In the genomic region with DNA sequence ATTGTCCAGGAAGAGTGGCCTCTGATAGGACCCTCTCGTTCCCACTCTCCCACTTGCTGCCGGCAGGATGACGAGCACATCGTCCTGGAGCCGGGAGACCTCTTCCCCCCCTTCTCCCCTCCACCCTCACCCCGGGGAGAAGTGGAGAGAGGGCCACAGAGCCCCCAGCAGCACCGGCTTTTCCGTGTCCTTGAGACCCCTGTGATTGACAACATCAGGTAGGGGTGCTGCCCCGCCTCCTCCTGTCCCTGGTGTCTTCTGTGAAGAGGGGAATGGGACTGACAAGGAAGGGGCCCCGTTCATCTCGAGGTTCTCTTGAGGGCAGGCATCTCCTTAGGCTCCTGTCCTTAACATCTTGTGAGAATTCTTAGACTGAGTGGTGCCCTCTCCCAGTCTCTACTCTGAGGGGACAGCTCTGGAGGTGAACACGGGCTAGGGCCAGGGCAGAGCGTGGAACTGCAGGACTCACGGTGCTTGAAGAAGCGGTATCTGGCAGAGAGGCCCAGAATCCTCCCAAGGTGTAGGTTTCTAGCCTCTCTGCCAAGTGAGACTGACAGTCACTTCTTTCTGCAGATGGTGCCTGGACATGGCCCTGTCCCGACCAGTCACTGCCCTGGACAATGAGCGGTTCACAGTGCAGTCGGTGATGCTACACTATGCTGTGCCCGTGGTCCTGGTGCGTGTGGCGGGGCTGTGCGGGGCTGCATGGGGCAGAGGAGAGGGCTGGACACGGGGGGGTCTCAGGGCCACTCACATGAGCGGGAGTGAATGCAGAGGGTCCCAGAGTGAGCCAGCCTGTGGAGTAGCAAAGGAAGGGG, we compare ENCODE assay signal across 22 cellular contexts. TPM values are rescaled to one million over a fixed set of nuclear protein-coding genes. Genes with fewer than 3 reads are reported as not detected.
A peak's percentile ranks its signal among the peaks of the same experiment; 100 is the strongest.
DNase-seq lines count a peak whose midpoint lies in the region; ATAC-seq lines count a peak whose summit lies in the region.
"Had no signal": no experiment of that assay in that cellular context is flagged by ENCODE, and none has a peak within 500 bp of the region (broad histone marks: within the 10 kb centered on the region; RNA-seq: fewer than 3 reads in every experiment).

No MANE protein-coding gene starts in this region.

- CTCF ChIA-PET in T-cell (lab: Charles Lee) = no interaction called here

- peaks cover 40% of the 10 kb centered on the region for H3K36me3 ChIP-seq in KOPT-K1 (ENCODE audit: insufficient read depth, low read length)
- H3K36me3 ChIP-seq: breast epithelium had no signal

- H3K27ac Mint-ChIP-seq in activated CD4-positive, alpha-beta T cell treated with anti-CD3 and anti-CD28 coated beads, Interleukin-2, amount 10 ng/mL, durations not matched to agents 24 days and 14 days = peak overlapping the region; percentile 48
- peak overlapping the region; percentile 96 to 97 for H3K27ac Mint-ChIP-seq in effector memory CD8-positive, alpha-beta T cell
- peak overlapping the region in 1 of 2 donors; percentile 99 for H3K27ac Mint-ChIP-seq in T-cell

- H3K27me3 Mint-ChIP-seq in activated CD4-positive, alpha-beta T cell treated with anti-CD3 and anti-CD28 coated beads, Interleukin-2, amount 10 ng/mL, durations not matched to agents 24 days and 14 days = no peaks in the 10 kb centered on the region
- no peaks in the 10 kb centered on the region for H3K27me3 Mint-ChIP-seq in effector memory CD8-positive, alpha-beta T cell
- H3K27me3 Mint-ChIP-seq in T-cell = no peaks in the 10 kb centered on the region

- in situ Hi-C loops in ACHN (cut with HindIII; ENCODE audit: low pct_ligation_motif_present, low pct_unique_long_range_greater_than_20kb, low sequenced_read_pairs) = no loop called here

- no peak overlapping the region for H3K4me3 Mint-ChIP-seq in activated CD4-positive, alpha-beta T cell treated with anti-CD3 and anti-CD28 coated beads, Interleukin-2, amount 10 ng/mL, durations not matched to agents 24 days and 14 days
- peak overlapping the region; percentile 50 to 78 for H3K4me3 Mint-ChIP-seq in effector memory CD8-positive, alpha-beta T cell
- H3K4me3 Mint-ChIP-seq in T-cell = peak overlapping the region in 1 of 3 donors; percentile 79
- H3K4me3 Mint-ChIP-seq: CD14-positive monocyte had no signal

- intact Hi-C loops in activated CD4-positive, alpha-beta T cell treated with anti-CD3 and anti-CD28 coated beads, Interleukin-2, amount 10 ng/mL, durations not matched to agents 24 days and 14 days (cut with micrococcal nuclease) = loop anchor here (5.0 kb wide), 1 partner anchor 62 kb away; no protein-coding TSS in a partner anchor

- no peaks in the 10 kb centered on the region for H3K9me3 ChIP-seq in KOPT-K1 (ENCODE audit: insufficient read depth, low read length, poor library complexity, severe bottlenecking)
- H3K9me3 ChIP-seq: breast epithelium, esophagus muscularis mucosa, thoracic aorta had no signal

- no peak for DNase-seq in activated CD4-positive, alpha-beta T cell treated with anti-CD3 and anti-CD28 coated beads, Interleukin-2, amount 10 ng/mL, durations not matched to agents 24 days and 14 days
- no peak for DNase-seq in activated CD4-positive, alpha-beta T cell treated with anti-CD3 and anti-CD28 coated beads for 4 hours
- DNase-seq in effector memory CD8-positive, alpha-beta T cell = no peak
- DNase-seq in pons (ENCODE audit: low spot score) (peak; percentile 69), ACHN (no peak), putamen (ENCODE audit: low spot score) (no peak), T-cell (no peak)
- DNase-seq: activated CD4-positive, CD25-positive, alpha-beta regulatory T cell; DND-41; Kasumi-1; NCI-H1105; NCI-H526 treated with DMSO at 0.1 percent for 48 hours; posterior cingulate gyrus; SHP77 treated with DMSO at 0.1 percent for 48 hours; stimulated activated CD4-positive, alpha-beta T cell treated with anti-CD3 and anti-CD28 coated beads, Interleukin-4, amount 100 ng/mL, for 24 hours; T-helper 9 cell had no signal

- POLR2A ChIA-PET in T-cell (lab: Charles Lee) = no interaction called here

- ATAC-seq in effector memory CD8-positive, alpha-beta T cell (replicated peaks) = no peak
- ATAC-seq in T-cell (replicated peaks in 1 of 4) = no peak

- H3K9me3 Mint-ChIP-seq in activated CD4-positive, alpha-beta T cell treated with anti-CD3 and anti-CD28 coated beads, Interleukin-2, amount 10 ng/mL, durations not matched to agents 24 days and 14 days = no peaks in the 10 kb centered on the region
- H3K9me3 Mint-ChIP-seq in effector memory CD8-positive, alpha-beta T cell = no peaks in the 10 kb centered on the region
- H3K9me3 Mint-ChIP-seq in T-cell = no peaks in the 10 kb centered on the region

- peaks cover 15% of the 10 kb centered on the region for H3K4me1 Mint-ChIP-seq in activated CD4-positive, alpha-beta T cell treated with anti-CD3 and anti-CD28 coated beads, Interleukin-2, amount 10 ng/mL, durations not matched to agents 24 days and 14 days
- H3K4me1 Mint-ChIP-seq in effector memory CD8-positive, alpha-beta T cell (ENCODE audit: low read depth in 2 of 2) = peaks cover 15 to 22% of the 10 kb centered on the region in 2 donors
- peaks cover 26 to 33% (median 27%) of the 10 kb centered on the region in 3 donors for H3K4me1 Mint-ChIP-seq in T-cell

- peak overlapping the region; percentile 86 for H3K27ac ChIP-seq in KOPT-K1 (ENCODE audit: low read depth, low read length, poor library complexity, severe bottlenecking)
- H3K27ac ChIP-seq: thoracic aorta had no signal

- peaks cover 12% of the 10 kb centered on the region for H3K36me3 Mint-ChIP-seq in activated CD4-positive, alpha-beta T cell treated with anti-CD3 and anti-CD28 coated beads, Interleukin-2, amount 10 ng/mL, durations not matched to agents 24 days and 14 days (ENCODE audit: low read depth)
- peaks cover 3% of the 10 kb centered on the region for H3K36me3 Mint-ChIP-seq in effector memory CD8-positive, alpha-beta T cell (ENCODE audit: insufficient read depth)
- peaks cover 30% of the 10 kb centered on the region for H3K36me3 Mint-ChIP-seq in T-cell

RNA-seq across cellular contexts. Expression of gene CASKIN2, which starts 26.4 kb away (rescaled TPM):
- 1.4 and 1.6 TPM in 2 replicates for total RNA-seq in activated CD4-positive, alpha-beta T cell treated with anti-CD3 and anti-CD28 coated beads, Interleukin-2, amount 10 ng/mL, durations not matched to agents 24 days and 14 days
- total RNA-seq in T-cell = under 1 TPM; 0.28 to 0.88 (median 0.85) TPM

RNA-seq across cellular contexts. Expression of gene TSEN54, which starts 27.4 kb away (rescaled TPM):
- total RNA-seq in activated CD4-positive, alpha-beta T cell treated with anti-CD3 and anti-CD28 coated beads, Interleukin-2, amount 10 ng/mL, durations not matched to agents 24 days and 14 days = 61.7 and 66.4 TPM in 2 replicates
- total RNA-seq in T-cell = 10 to 100 TPM; 54.9 to 94.7 (median 67.6) TPM

RNA-seq across cellular contexts. Expression of gene TMEM94, which starts 32.5 kb away (rescaled TPM):
- 68.9 and 69.5 TPM in 2 replicates for total RNA-seq in activated CD4-positive, alpha-beta T cell treated with anti-CD3 and anti-CD28 coated beads, Interleukin-2, amount 10 ng/mL, durations not matched to agents 24 days and 14 days
- total RNA-seq in T-cell = 100 to 1,000 TPM in 3 of 5 donors, 10 to 100 TPM in 2; 78.5 to 125 (median 105) TPM

RNA-seq across cellular contexts. Expression of gene LLGL2, which starts 36.6 kb away (rescaled TPM):
- total RNA-seq in activated CD4-positive, alpha-beta T cell treated with anti-CD3 and anti-CD28 coated beads, Interleukin-2, amount 10 ng/mL, durations not matched to agents 24 days and 14 days = 6.5 and 9.0 TPM in 2 replicates
- 10 to 100 TPM; 31.2 to 75.7 (median 53.4) TPM for total RNA-seq in T-cell
- total RNA-seq: HT1080 had no signal
